8 cellular contexts compared by ENCODE assay signal in genomic region chr15:75648156-75649000, GRCh38. TPM values are rescaled to one million over a fixed set of nuclear protein-coding genes. Genes with fewer than 3 reads are reported as not detected.
DNase-seq lines count a peak whose midpoint lies in the region; ATAC-seq and TF ChIP-seq lines count a peak whose summit lies in the region.

No MANE protein-coding gene starts in this region.

- H3K9ac ChIP-seq in HUES64 (ENCODE audit: low read depth, low read length) (peak overlapping the region; percentile 86), smooth muscle cell (ENCODE audit: low read depth) (peak overlapping the region; percentile 97)

- peak; percentile 44 for DNase-seq in AG10803 (ENCODE audit: low read depth)
- peak; percentile 54 to 61 (median 57) for DNase-seq in body of pancreas
- no peak for DNase-seq in immature natural killer cell
- peak; percentile 45 for DNase-seq in smooth muscle cell (lab: John Stamatoyannopoulos, UW; ENCODE audit: unreplicated experiment)

- peaks cover 0 to 2% (median 0%) of the 10 kb centered on the region in 6 donors for H3K9me3 Mint-ChIP-seq in immature natural killer cell

- H3K27ac Mint-ChIP-seq in immature natural killer cell, result peak overlapping the region in 5 of 6 donors; percentile 24 to 84 (median 70)

- peaks cover 29 to 35% of the 10 kb centered on the region in 2 donors for H3K4me1 Mint-ChIP-seq in immature natural killer cell

- H3K27me3 ChIP-seq in HUES64 (ENCODE audit: insufficient read depth, low read length), result peaks cover 15% of the 10 kb centered on the region
- no peaks in the 10 kb centered on the region for H3K27me3 ChIP-seq in body of pancreas
- H3K27me3 ChIP-seq in smooth muscle cell (ENCODE audit: low read depth), result no peaks in the 10 kb centered on the region

- peak overlapping the region; percentile 95 for H3K4me2 ChIP-seq in smooth muscle cell

- no peaks in the 10 kb centered on the region for H3F3A ChIP-seq in smooth muscle cell (ENCODE audit: low read depth)

- H2AFZ ChIP-seq in smooth muscle cell (ENCODE audit: low read depth), result peak overlapping the region; percentile 24

- H4K20me1 ChIP-seq in smooth muscle cell (ENCODE audit: low read depth), result peaks cover 48% of the 10 kb centered on the region

- WGBS in HUES64, result 3% methylated on average over 34 of the region's 34 CpGs
- 3 to 11% methylated on average over 19 to 32 of the region's 34 CpGs for WGBS in body of pancreas, 2 donors
- under 1% methylated on average over 27 of the region's 34 CpGs for WGBS in smooth muscle cell (ENCODE audit: low lambda C conversion rate)

- peaks cover 61% of the 10 kb centered on the region for H3K79me2 ChIP-seq in smooth muscle cell (ENCODE audit: low read depth)

- intact Hi-C loops in body of pancreas (cut with DNase I), result no loop called here

- H3K36me3 Mint-ChIP-seq in immature natural killer cell, result no peaks in the 10 kb centered on the region

- ATAC-seq in body of pancreas (peak; percentile 18), HG03045 (IDR thresholded peaks at IDR 0.05; ENCODE audit: unreplicated experiment) (no peak), GM21526 (IDR thresholded peaks at IDR 0.05; ENCODE audit: low FRiP score, unreplicated experiment) (no peak), GM19397 (IDR thresholded peaks at IDR 0.05; ENCODE audit: unreplicated experiment) (no peak)

- peaks cover 30% of the 10 kb centered on the region for H3K4me1 ChIP-seq in HUES64 (ENCODE audit: insufficient read depth, low read length)
- H3K4me1 ChIP-seq in body of pancreas, result peaks cover 60% of the 10 kb centered on the region
- H3K4me1 ChIP-seq in smooth muscle cell (ENCODE audit: low read depth), result peaks cover 38% of the 10 kb centered on the region

- H3K27ac ChIP-seq in HUES64 (ENCODE audit: low read depth, low read length) (peak overlapping the region; percentile 92), body of pancreas (peak overlapping the region; percentile 96 to 99 (median 98)), smooth muscle cell (ENCODE audit: low read depth) (peak overlapping the region; percentile 95)

- H3K4me3 ChIP-seq in AG10803 (ENCODE audit: low read length) (peak overlapping the region; percentile 90), HUES64 (ENCODE audit: low read length) (peak overlapping the region; percentile 83), body of pancreas (peak overlapping the region; percentile 61 to 74), smooth muscle cell (peak overlapping the region; percentile 91)

- H3K4me3 Mint-ChIP-seq in immature natural killer cell, result peak overlapping the region; percentile 86 to 90 (median 87)

- TF ChIP-seq CTCF in AG10803 (conservative IDR thresholded peaks at IDR 0.05; ENCODE audit: low read length) (no peak), body of pancreas (IDR thresholded peaks at IDR 0.05) (no peak), smooth muscle cell (IDR thresholded peaks at IDR 0.05; ENCODE audit: borderline replicate concordance, insufficient read depth, poor library complexity, severe bottlenecking) (no peak)

- no peak for TF ChIP-seq POLR2A in body of pancreas (IDR thresholded peaks at IDR 0.05)

- H3K9me3 ChIP-seq in HUES64 (ENCODE audit: insufficient read depth, low read depth, low read length) (no peaks in the 10 kb centered on the region), body of pancreas (no peaks in the 10 kb centered on the region), smooth muscle cell (replicated peaks; ENCODE audit: low read depth) (no peaks in the 10 kb centered on the region)

- peaks cover 0 to 4% (median 1%) of the 10 kb centered on the region in 3 donors for H3K27me3 Mint-ChIP-seq in immature natural killer cell (ENCODE audit: low read depth in 3 of 3)

- H3K36me3 ChIP-seq in HUES64 (ENCODE audit: insufficient read depth, low read length) (peaks cover 19% of the 10 kb centered on the region), body of pancreas (replicated peaks in 1 of 2; ENCODE audit: insufficient read depth in 1 of 2, low read depth in 2 of 2) (no peaks in the 10 kb centered on the region), smooth muscle cell (ENCODE audit: low read depth) (no peaks in the 10 kb centered on the region)

RNA-seq across cellular contexts. Expression of gene SNX33, which starts 0.7 kb away (rescaled TPM):
- polyA plus RNA-seq in HUES64 (2013, experiment 1 of 2), result 11.3 TPM
- polyA plus RNA-seq in HUES64 (2013, experiment 2 of 2), result 14.6 TPM
- 10 to 100 TPM; 19.8 to 21.8 TPM for total RNA-seq in body of pancreas
- polyA plus RNA-seq in immature natural killer cell, result 1 to 10 TPM in 1 of 3 donors, under 1 TPM in 2; 0.43 to 1.3 (median 0.51) TPM
- total RNA-seq in smooth muscle cell, result 9.7 and 13.6 TPM in 2 replicates
- polyA plus RNA-seq in smooth muscle cell, result 14.2 and 19.2 TPM in 2 replicates

RNA-seq across cellular contexts. Expression of gene IMP3, which starts 8.4 kb away (rescaled TPM):
- 71.2 TPM for polyA plus RNA-seq in HUES64 (2013, experiment 1 of 2)
- polyA plus RNA-seq in HUES64 (2013, experiment 2 of 2), result 64.5 TPM
- total RNA-seq in body of pancreas, result 10 to 100 TPM; 43.1 to 66.6 TPM
- polyA plus RNA-seq in immature natural killer cell, result 100 to 1,000 TPM; 193 to 238 (median 221) TPM
- total RNA-seq in smooth muscle cell, result 54.1 and 55.6 TPM in 2 replicates
- 56.7 and 57.5 TPM in 2 replicates for polyA plus RNA-seq in smooth muscle cell

RNA-seq across cellular contexts. Expression of gene SNUPN, which starts 22.9 kb away (rescaled TPM):
- 21.8 TPM for polyA plus RNA-seq in HUES64 (2013, experiment 1 of 2)
- 20.4 TPM for polyA plus RNA-seq in HUES64 (2013, experiment 2 of 2)
- total RNA-seq in body of pancreas (10 to 100 TPM in 1 of 2 donors, 1 to 10 TPM in 1; 7.0 to 11.2 TPM), smooth muscle cell (15.2 and 20.7 TPM in 2 replicates)
- polyA plus RNA-seq in immature natural killer cell (10 to 100 TPM; 21.2 to 46.0 (median 31.5) TPM), smooth muscle cell (24.0 and 26.7 TPM in 2 replicates)

Comparison
In these comparisons a context has a peak if more than half of its experiments do, and no peak if none do; other contexts are left out.
1. DNase-seq: peak in AG10803 (single experiment), body of pancreas (4 of 4) and smooth muscle cell (single experiment); none in immature natural killer cell (0 of 3).
2. Peak in every context shown above with its lines, with median percentiles within 50 percentile points of each other: H3K4me3 ChIP-seq and H3K27ac ChIP-seq.